In the genomic region with DNA sequence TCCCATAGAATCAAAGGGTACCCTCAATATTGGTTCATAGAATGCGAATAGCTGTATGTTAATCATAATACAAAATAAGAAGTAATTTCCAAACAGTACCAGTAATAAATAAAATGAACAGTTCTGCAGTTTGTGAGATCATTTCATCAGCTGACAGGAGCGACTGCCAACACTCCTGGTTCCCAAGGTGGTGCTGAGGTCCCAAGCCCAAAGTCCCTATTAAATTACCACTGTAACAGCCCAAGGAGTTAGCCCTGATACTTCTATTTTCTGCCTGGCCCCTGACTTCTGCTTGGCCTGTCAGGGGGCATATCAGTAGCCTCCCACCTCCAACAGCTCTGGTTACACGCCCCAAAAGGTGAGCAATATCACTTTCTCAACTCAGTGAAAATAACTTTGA, we compare ENCODE assay signal across 3 cellular contexts.
TF ChIP-seq lines count a peak whose summit lies in the region.

No MANE protein-coding gene starts in this region.

TF ChIP-seq in liver, 16 proteins besides CTCF, POLR2A, EP300 and RAD21:
- TF ChIP-seq, protein P1, sequence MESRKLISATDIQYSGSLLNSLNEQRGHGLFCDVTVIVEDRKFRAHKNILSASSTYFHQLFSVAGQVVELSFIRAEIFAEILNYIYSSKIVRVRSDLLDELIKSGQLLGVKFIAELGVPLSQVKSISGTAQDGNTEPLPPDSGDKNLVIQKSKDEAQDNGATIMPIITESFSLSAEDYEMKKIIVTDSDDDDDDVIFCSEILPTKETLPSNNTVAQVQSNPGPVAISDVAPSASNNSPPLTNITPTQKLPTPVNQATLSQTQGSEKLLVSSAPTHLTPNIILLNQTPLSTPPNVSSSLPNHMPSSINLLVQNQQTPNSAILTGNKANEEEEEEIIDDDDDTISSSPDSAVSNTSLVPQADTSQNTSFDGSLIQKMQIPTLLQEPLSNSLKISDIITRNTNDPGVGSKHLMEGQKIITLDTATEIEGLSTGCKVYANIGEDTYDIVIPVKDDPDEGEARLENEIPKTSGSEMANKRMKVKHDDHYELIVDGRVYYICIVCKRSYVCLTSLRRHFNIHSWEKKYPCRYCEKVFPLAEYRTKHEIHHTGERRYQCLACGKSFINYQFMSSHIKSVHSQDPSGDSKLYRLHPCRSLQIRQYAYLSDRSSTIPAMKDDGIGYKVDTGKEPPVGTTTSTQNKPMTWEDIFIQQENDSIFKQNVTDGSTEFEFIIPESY (IDR thresholded peaks at IDR 0.05), result no peak
- TF ChIP-seq TAF1 (conservative IDR thresholded peaks at IDR 0.05) (no peak), HNF4A (conservative IDR thresholded peaks at IDR 0.05) (peak in 1 of 2 donors; percentile 47), FOXA1 (IDR thresholded peaks at IDR 0.05) (no peak), SP1 (IDR thresholded peaks at IDR 0.05) (no peak), GABPA (IDR thresholded peaks at IDR 0.05 in 1 of 2, conservative IDR thresholded peaks at IDR 0.05 in 1 of 2) (no peak), JUND (IDR thresholded peaks at IDR 0.05) (no peak)
TF ChIP-seq in liver: peak in this region for 1.

TF ChIP-seq in HepG2, 621 proteins besides CTCF, POLR2A, EP300 and RAD21:
- TF ChIP-seq, protein P2, sequence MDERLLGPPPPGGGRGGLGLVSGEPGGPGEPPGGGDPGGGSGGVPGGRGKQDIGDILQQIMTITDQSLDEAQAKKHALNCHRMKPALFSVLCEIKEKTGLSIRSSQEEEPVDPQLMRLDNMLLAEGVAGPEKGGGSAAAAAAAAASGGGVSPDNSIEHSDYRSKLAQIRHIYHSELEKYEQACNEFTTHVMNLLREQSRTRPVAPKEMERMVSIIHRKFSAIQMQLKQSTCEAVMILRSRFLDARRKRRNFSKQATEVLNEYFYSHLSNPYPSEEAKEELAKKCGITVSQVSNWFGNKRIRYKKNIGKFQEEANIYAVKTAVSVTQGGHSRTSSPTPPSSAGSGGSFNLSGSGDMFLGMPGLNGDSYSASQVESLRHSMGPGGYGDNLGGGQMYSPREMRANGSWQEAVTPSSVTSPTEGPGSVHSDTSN (CRISPR knock-in tag; IDR thresholded peaks at IDR 0.05), result no peak
- TF ChIP-seq MEIS2 (CRISPR knock-in tag; IDR thresholded peaks at IDR 0.05) (no peak), PAX8 (CRISPR knock-in tag; IDR thresholded peaks at IDR 0.05; ENCODE audit: borderline replicate concordance) (no peak), ZNF12 (CRISPR knock-in tag; IDR thresholded peaks at IDR 0.05) (no peak), SAP130 (CRISPR knock-in tag; IDR thresholded peaks at IDR 0.05; ENCODE audit: low read depth) (no peak), ETV5 (CRISPR knock-in tag; IDR thresholded peaks at IDR 0.05; ENCODE audit: borderline replicate concordance) (no peak), RNF2 (conservative IDR thresholded peaks at IDR 0.05; ENCODE audit: low read depth) (no peak), SMAD9 (CRISPR knock-in tag; IDR thresholded peaks at IDR 0.05) (no peak), SMARCE1 (IDR thresholded peaks at IDR 0.05; ENCODE audit: borderline replicate concordance) (no peak), SIX1 (CRISPR knock-in tag; IDR thresholded peaks at IDR 0.05; ENCODE audit: borderline replicate concordance) (no peak), AGO1 (IDR thresholded peaks at IDR 0.05; ENCODE audit: low read depth, low read length, poor library complexity, severe bottlenecking) (no peak), TBL1XR1 (IDR thresholded peaks at IDR 0.05; ENCODE audit: borderline replicate concordance, low read length, partially characterized antibody) (no peak), ZNF780A (CRISPR knock-in tag; IDR thresholded peaks at IDR 0.05) (no peak)
- TF ChIP-seq, protein P3, sequence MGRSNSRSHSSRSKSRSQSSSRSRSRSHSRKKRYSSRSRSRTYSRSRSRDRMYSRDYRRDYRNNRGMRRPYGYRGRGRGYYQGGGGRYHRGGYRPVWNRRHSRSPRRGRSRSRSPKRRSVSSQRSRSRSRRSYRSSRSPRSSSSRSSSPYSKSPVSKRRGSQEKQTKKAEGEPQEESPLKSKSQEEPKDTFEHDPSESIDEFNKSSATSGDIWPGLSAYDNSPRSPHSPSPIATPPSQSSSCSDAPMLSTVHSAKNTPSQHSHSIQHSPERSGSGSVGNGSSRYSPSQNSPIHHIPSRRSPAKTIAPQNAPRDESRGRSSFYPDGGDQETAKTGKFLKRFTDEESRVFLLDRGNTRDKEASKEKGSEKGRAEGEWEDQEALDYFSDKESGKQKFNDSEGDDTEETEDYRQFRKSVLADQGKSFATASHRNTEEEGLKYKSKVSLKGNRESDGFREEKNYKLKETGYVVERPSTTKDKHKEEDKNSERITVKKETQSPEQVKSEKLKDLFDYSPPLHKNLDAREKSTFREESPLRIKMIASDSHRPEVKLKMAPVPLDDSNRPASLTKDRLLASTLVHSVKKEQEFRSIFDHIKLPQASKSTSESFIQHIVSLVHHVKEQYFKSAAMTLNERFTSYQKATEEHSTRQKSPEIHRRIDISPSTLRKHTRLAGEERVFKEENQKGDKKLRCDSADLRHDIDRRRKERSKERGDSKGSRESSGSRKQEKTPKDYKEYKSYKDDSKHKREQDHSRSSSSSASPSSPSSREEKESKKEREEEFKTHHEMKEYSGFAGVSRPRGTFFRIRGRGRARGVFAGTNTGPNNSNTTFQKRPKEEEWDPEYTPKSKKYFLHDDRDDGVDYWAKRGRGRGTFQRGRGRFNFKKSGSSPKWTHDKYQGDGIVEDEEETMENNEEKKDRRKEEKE (IDR thresholded peaks at IDR 0.05), result no peak
- TF ChIP-seq, protein P4, sequence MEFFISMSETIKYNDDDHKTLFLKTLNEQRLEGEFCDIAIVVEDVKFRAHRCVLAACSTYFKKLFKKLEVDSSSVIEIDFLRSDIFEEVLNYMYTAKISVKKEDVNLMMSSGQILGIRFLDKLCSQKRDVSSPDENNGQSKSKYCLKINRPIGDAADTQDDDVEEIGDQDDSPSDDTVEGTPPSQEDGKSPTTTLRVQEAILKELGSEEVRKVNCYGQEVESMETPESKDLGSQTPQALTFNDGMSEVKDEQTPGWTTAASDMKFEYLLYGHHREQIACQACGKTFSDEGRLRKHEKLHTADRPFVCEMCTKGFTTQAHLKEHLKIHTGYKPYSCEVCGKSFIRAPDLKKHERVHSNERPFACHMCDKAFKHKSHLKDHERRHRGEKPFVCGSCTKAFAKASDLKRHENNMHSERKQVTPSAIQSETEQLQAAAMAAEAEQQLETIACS (CRISPR knock-in tag; IDR thresholded peaks at IDR 0.05), result no peak
TF ChIP-seq in HepG2: peak in this region for 0.

TF ChIP-seq in K562, 482 proteins besides CTCF, POLR2A, EP300 and RAD21:
- no peak for TF ChIP-seq U2AF1 (optimal IDR thresholded peaks at IDR 0.05; ENCODE audit: low read depth, low read length)
- TF ChIP-seq, protein P5, sequence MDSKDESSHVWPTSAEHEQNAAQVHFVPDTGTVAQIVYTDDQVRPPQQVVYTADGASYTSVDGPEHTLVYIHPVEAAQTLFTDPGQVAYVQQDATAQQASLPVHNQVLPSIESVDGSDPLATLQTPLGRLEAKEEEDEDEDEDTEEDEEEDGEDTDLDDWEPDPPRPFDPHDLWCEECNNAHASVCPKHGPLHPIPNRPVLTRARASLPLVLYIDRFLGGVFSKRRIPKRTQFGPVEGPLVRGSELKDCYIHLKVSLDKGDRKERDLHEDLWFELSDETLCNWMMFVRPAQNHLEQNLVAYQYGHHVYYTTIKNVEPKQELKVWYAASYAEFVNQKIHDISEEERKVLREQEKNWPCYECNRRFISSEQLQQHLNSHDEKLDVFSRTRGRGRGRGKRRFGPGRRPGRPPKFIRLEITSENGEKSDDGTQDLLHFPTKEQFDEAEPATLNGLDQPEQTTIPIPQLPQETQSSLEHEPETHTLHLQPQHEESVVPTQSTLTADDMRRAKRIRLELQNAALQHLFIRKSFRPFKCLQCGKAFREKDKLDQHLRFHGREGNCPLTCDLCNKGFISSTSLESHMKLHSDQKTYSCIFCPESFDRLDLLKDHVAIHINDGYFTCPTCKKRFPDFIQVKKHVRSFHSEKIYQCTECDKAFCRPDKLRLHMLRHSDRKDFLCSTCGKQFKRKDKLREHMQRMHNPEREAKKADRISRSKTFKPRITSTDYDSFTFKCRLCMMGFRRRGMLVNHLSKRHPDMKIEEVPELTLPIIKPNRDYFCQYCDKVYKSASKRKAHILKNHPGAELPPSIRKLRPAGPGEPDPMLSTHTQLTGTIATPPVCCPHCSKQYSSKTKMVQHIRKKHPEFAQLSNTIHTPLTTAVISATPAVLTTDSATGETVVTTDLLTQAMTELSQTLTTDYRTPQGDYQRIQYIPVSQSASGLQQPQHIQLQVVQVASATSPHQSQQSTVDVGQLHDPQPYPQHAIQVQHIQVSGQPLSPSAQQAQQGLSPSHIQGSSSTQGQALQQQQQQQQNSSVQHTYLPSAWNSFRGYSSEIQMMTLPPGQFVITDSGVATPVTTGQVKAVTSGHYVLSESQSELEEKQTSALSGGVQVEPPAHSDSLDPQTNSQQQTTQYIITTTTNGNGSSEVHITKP (IDR thresholded peaks at IDR 0.05; ENCODE audit: partially characterized antibody), result no peak
